Comparison of ENCODE assay signal across 12 cellular contexts in genomic region chr1:3540876-3541275, GRCh38.
"Had no signal": no experiment of that assay in that cellular context is flagged by ENCODE, and none has a peak within 500 bp of the region (broad histone marks: within the 10 kb centered on the region; RNA-seq: fewer than 3 reads in every experiment).

No MANE protein-coding gene starts in this region.

- H3K9me3 ChIP-seq: gastrocnemius medialis, SJSA1, tibial nerve had no signal

- H3K36me3 ChIP-seq: brain microvascular endothelial cell, gastrocnemius medialis, SJSA1, tibial nerve had no signal

- H3K27ac ChIP-seq: brain microvascular endothelial cell, SJSA1 had no signal

- H3K4me3 ChIP-seq: gastrocnemius medialis, SJSA1, tibial nerve had no signal

- ATAC-seq: left colon, sciatic nerve had no signal

- DNase-seq: activated CD4-positive, alpha-beta T cell treated with anti-CD3 and anti-CD28 coated beads, Interleukin-2, amount 10 ng/mL, durations not matched to agents 24 days and 14 days; activated CD4-positive, CD25-positive, alpha-beta regulatory T cell; activated CD8-positive, alpha-beta memory T cell treated with anti-CD3 and anti-CD28 coated beads, Interleukin-2, amount 50 U/mL, for 48 hours; activated gamma-delta T cell treated with Interleukin-2 at 50 U/mL for 16 hours; brain microvascular endothelial cell; endodermal cell; gastrocnemius medialis; left colon; stimulated activated CD4-positive, alpha-beta T cell treated with anti-CD3 and anti-CD28 coated beads, Interleukin-1b, Interleukin-23, amount 100 ng/mL, for 48 hours had no signal

- H3K27me3 ChIP-seq: brain microvascular endothelial cell, tibial nerve had no signal
